35 cellular contexts compared by ENCODE assay signal in genomic region chr10:83233691-83234090, GRCh38.
DNase-seq lines count a peak whose midpoint lies in the region; ATAC-seq, FAIRE-seq and TF ChIP-seq lines count a peak whose summit lies in the region.
"Had no signal": no experiment of that assay in that cellular context is flagged by ENCODE, and none has a peak within 500 bp of the region (broad histone marks: within the 10 kb centered on the region; RNA-seq: fewer than 3 reads in every experiment).

No MANE protein-coding gene starts in this region.

- TF ChIP-seq CTCF in LNCaP clone FGC (IDR thresholded peaks at IDR 0.05; ENCODE audit: control insufficient read depth, extremely low read depth, insufficient read depth) (no peak), VCaP (conservative IDR thresholded peaks at IDR 0.05) (no peak), endothelial cell (IDR thresholded peaks at IDR 0.05; ENCODE audit: unreplicated experiment) (no peak), BE2C (IDR thresholded peaks at IDR 0.05; ENCODE audit: low read depth, low read length) (no peak)

- intact Hi-C loops in activated CD4-positive, alpha-beta T cell treated with anti-CD3 and anti-CD28 coated beads, Interleukin-2, amount 10 ng/mL, durations not matched to agents 24 days and 14 days (cut with micrococcal nuclease), result no loop called here
- intact Hi-C loops in left colon (cut with DNase I, micrococcal nuclease), result no loop called here

- no peaks in the 10 kb centered on the region for H3K27me3 ChIP-seq in BE2C
- H3K27me3 ChIP-seq: BLaER1; BLaER1 treated with 17β-estradiol and CSF1 and Interleukin-3, amounts not matched to agents 10 nM and 100 nM had no signal

- peaks cover 8% of the 10 kb centered on the region for H3K4me1 Mint-ChIP-seq in endothelial cell (ENCODE audit: unreplicated experiment)
- H3K4me1 Mint-ChIP-seq in activated CD4-positive, alpha-beta T cell treated with anti-CD3 and anti-CD28 coated beads, Interleukin-2, amount 10 ng/mL, durations not matched to agents 24 days and 14 days, result no peaks in the 10 kb centered on the region
- H3K4me1 Mint-ChIP-seq: B cell; CD14-positive monocyte; CD4-positive, alpha-beta memory T cell; CD8-positive, alpha-beta memory T cell had no signal

- ATAC-seq in left colon (no peak), GM18873 (IDR thresholded peaks at IDR 0.05; ENCODE audit: low FRiP score, unreplicated experiment) (no peak)
- ATAC-seq: A549; CD8-positive, alpha-beta T cell had no signal

- H3K4me3 Mint-ChIP-seq in endothelial cell (ENCODE audit: unreplicated experiment), result no peak overlapping the region
- no peak overlapping the region for H3K4me3 Mint-ChIP-seq in activated CD4-positive, alpha-beta T cell treated with anti-CD3 and anti-CD28 coated beads, Interleukin-2, amount 10 ng/mL, durations not matched to agents 24 days and 14 days
- H3K4me3 Mint-ChIP-seq: B cell; CD14-positive monocyte; CD4-positive, alpha-beta memory T cell; CD4-positive, alpha-beta T cell; CD4-positive, CD25-positive, alpha-beta regulatory T cell; CD8-positive, alpha-beta memory T cell; CD8-positive, alpha-beta T cell had no signal

- no peaks in the 10 kb centered on the region for H3K9me3 ChIP-seq in BE2C
- H3K9me3 ChIP-seq: A549; BLaER1; BLaER1 treated with 17β-estradiol and CSF1 and Interleukin-3, amounts not matched to agents 10 nM and 100 nM; Caco-2 had no signal

- H3K36me3 Mint-ChIP-seq in endothelial cell (ENCODE audit: low read depth, unreplicated experiment), result no peaks in the 10 kb centered on the region
- no peaks in the 10 kb centered on the region for H3K36me3 Mint-ChIP-seq in activated CD4-positive, alpha-beta T cell treated with anti-CD3 and anti-CD28 coated beads, Interleukin-2, amount 10 ng/mL, durations not matched to agents 24 days and 14 days (ENCODE audit: low read depth)
- H3K36me3 Mint-ChIP-seq: CD14-positive monocyte; CD4-positive, alpha-beta memory T cell; CD4-positive, CD25-positive, alpha-beta regulatory T cell; CD8-positive, alpha-beta memory T cell; CD8-positive, alpha-beta T cell had no signal

- H3K27ac Mint-ChIP-seq in endothelial cell (ENCODE audit: unreplicated experiment), result peak overlapping the region; percentile 48
- no peak overlapping the region for H3K27ac Mint-ChIP-seq in activated CD4-positive, alpha-beta T cell treated with anti-CD3 and anti-CD28 coated beads, Interleukin-2, amount 10 ng/mL, durations not matched to agents 24 days and 14 days
- H3K27ac Mint-ChIP-seq: B cell; CD14-positive monocyte; CD4-positive, alpha-beta memory T cell; CD4-positive, alpha-beta T cell; CD4-positive, CD25-positive, alpha-beta regulatory T cell; CD8-positive, alpha-beta memory T cell; CD8-positive, alpha-beta T cell had no signal

- no peaks in the 10 kb centered on the region for H3K27me3 Mint-ChIP-seq in endothelial cell (ENCODE audit: unreplicated experiment)
- H3K27me3 Mint-ChIP-seq in activated CD4-positive, alpha-beta T cell treated with anti-CD3 and anti-CD28 coated beads, Interleukin-2, amount 10 ng/mL, durations not matched to agents 24 days and 14 days, result no peaks in the 10 kb centered on the region
- H3K27me3 Mint-ChIP-seq: B cell; CD4-positive, alpha-beta memory T cell; CD4-positive, alpha-beta T cell; CD4-positive, CD25-positive, alpha-beta regulatory T cell; CD8-positive, alpha-beta memory T cell had no signal

- no peaks in the 10 kb centered on the region for H3K4me1 ChIP-seq in BE2C
- H3K4me1 ChIP-seq: A549, Caco-2 had no signal

- H3K9me3 Mint-ChIP-seq in endothelial cell (ENCODE audit: unreplicated experiment), result no peaks in the 10 kb centered on the region
- no peaks in the 10 kb centered on the region for H3K9me3 Mint-ChIP-seq in activated CD4-positive, alpha-beta T cell treated with anti-CD3 and anti-CD28 coated beads, Interleukin-2, amount 10 ng/mL, durations not matched to agents 24 days and 14 days

- H3K4me3 ChIP-seq in LNCaP clone FGC (ENCODE audit: low read depth, low read length), result no peak overlapping the region
- no peak overlapping the region for H3K4me3 ChIP-seq in BE2C (ENCODE audit: low read depth, low read length)
- H3K4me3 ChIP-seq: A549; BLaER1; BLaER1 treated with 17β-estradiol and CSF1 and Interleukin-3, amounts not matched to agents 10 nM and 100 nM had no signal

- DNase-seq in LNCaP clone FGC (ENCODE audit: low read depth) (peak; percentile 91), endothelial cell (ENCODE audit: low spot score) (no peak), left colon (no peak), BE2C (no peak)
- no peak for DNase-seq in activated CD4-positive, alpha-beta T cell treated with anti-CD3 and anti-CD28 coated beads, Interleukin-2, amount 10 ng/mL, durations not matched to agents 24 days and 14 days
- DNase-seq: 8988T; ACHN; AML-193; C1 segment of cervical spinal cord; Caco-2; Calu3; CD4-positive, alpha-beta memory T cell; CD4-positive, alpha-beta T cell; CD4-positive, CD25-positive, alpha-beta regulatory T cell; CD8-positive, alpha-beta memory T cell; CD8-positive, alpha-beta T cell; COR-L47; DMS 273 treated with DMSO at 0.1 percent for 48 hours; DMS153; DMS53; DMS79; DMS79 treated with DMSO at 0.1 percent for 48 hours; DND-41; EL had no signal

- H3K27ac ChIP-seq in VCaP, result peak overlapping the region; percentile 84
- H3K27ac ChIP-seq: 22Rv1; A549; BLaER1; BLaER1 treated with 17β-estradiol and CSF1 and Interleukin-3, amounts not matched to agents 10 nM and 100 nM; C4-2B had no signal

- FAIRE-seq in A204.1 (lab: Jason Lieb, UNC), result peak; percentile 35
- FAIRE-seq: A549, D721Med had no signal

- H3K36me3 ChIP-seq in BE2C, result no peaks in the 10 kb centered on the region
- H3K36me3 ChIP-seq: BLaER1; BLaER1 treated with 17β-estradiol and CSF1 and Interleukin-3, amounts not matched to agents 10 nM and 100 nM had no signal
